In genomic region chr2:106868199-106868598, GRCh38 we compare ENCODE assay signal across 10 cellular contexts. TPM values are rescaled to one million over a fixed set of nuclear protein-coding genes. Genes with fewer than 3 reads are reported as not detected.
DNase-seq lines count a peak whose midpoint lies in the region; ATAC-seq and TF ChIP-seq lines count a peak whose summit lies in the region.
"Had no signal": no experiment of that assay in that cellular context is flagged by ENCODE, and none has a peak within 500 bp of the region (broad histone marks: within the 10 kb centered on the region; RNA-seq: fewer than 3 reads in every experiment).

No MANE protein-coding gene starts in this region.

- peak; percentile 48 for TF ChIP-seq CTCF in glutamatergic neuron (IDR thresholded peaks at IDR 0.05; ENCODE audit: partially characterized antibody, unreplicated experiment)
- peak; percentile 75 for TF ChIP-seq CTCF in type B pancreatic cell (conservative IDR thresholded peaks at IDR 0.05)

- peak overlapping the region; percentile 5 for H3K4me3 Mint-ChIP-seq in glutamatergic neuron (ENCODE audit: unreplicated experiment)
- no peak overlapping the region for H3K4me3 Mint-ChIP-seq in type B pancreatic cell

- no peaks in the 10 kb centered on the region for H3K27me3 Mint-ChIP-seq in glutamatergic neuron (ENCODE audit: unreplicated experiment)
- peaks cover 7% of the 10 kb centered on the region for H3K27me3 Mint-ChIP-seq in type B pancreatic cell

- no peak for ATAC-seq in left colon

- peaks cover 13% of the 10 kb centered on the region for H3K4me1 Mint-ChIP-seq in glutamatergic neuron (ENCODE audit: low read depth, unreplicated experiment)
- peaks cover 17% of the 10 kb centered on the region for H3K4me1 Mint-ChIP-seq in type B pancreatic cell (ENCODE audit: unreplicated experiment)

- TF ChIP-seq POLR2A in erythroblast (IDR thresholded peaks at IDR 0.05; ENCODE audit: low read length): no peak

- H3K36me3 Mint-ChIP-seq in glutamatergic neuron (ENCODE audit: unreplicated experiment) (no peaks in the 10 kb centered on the region), type B pancreatic cell (peaks cover 3% of the 10 kb centered on the region)

- DNase-seq in NCI-H748 (lab: John Stamatoyannopoulos, UW; ENCODE audit: unreplicated experiment) (peak; percentile 31), NCI-H748 treated with DMSO at 0.1 percent for 48 hours (lab: John Stamatoyannopoulos, UW) (no peak), RPMI7951 (ENCODE audit: low read depth) (peak; percentile 39), glutamatergic neuron (no peak), type B pancreatic cell (ENCODE audit: extremely low spot score, unreplicated experiment) (no peak), left colon (no peak), dermis blood vessel endothelial cell (no peak), erythroblast (lab: John Stamatoyannopoulos, UW) (no peak)
- DNase-seq: central memory CD4-positive, alpha-beta T cell; SHP77 treated with DMSO at 0.1 percent for 48 hours had no signal

- H3K9me3 Mint-ChIP-seq in glutamatergic neuron (ENCODE audit: unreplicated experiment): no peaks in the 10 kb centered on the region
- no peaks in the 10 kb centered on the region for H3K9me3 Mint-ChIP-seq in type B pancreatic cell

- H3K27ac Mint-ChIP-seq in glutamatergic neuron (ENCODE audit: unreplicated experiment) (peak overlapping the region; percentile 1), type B pancreatic cell (no peak overlapping the region)

- intact Hi-C loops in left colon (cut with DNase I, micrococcal nuclease): no loop called here

RNA-seq across cellular contexts. Expression of gene ST6GAL2, which starts 17.8 kb away (rescaled TPM):
- 28.6 and 34.7 TPM in 2 replicates for total RNA-seq in RPMI7951 (2014; rRNA removed; shearing (Covaris generic))
- 5.9 TPM for total RNA-seq in glutamatergic neuron (ENCODE audit: unreplicated experiment)
- 1.8 and 18.7 TPM in 2 replicates for total RNA-seq in type B pancreatic cell (ENCODE audit: low replicate concordance)
- total RNA-seq in left colon: 1 to 10 TPM; 1.8 to 2.9 TPM
- 0.28 TPM in 1 of 2 replicates, not detected in the other for total RNA-seq in dermis blood vessel endothelial cell

Comparison
In these comparisons a context has a peak if more than half of its experiments do, and no peak if none do; other contexts are left out.
1. DNase-seq: peak in NCI-H748 (single experiment) and RPMI7951 (single experiment); none in NCI-H748 treated with DMSO at 0.1 percent for 48 hours (single experiment), glutamatergic neuron (single experiment), type B pancreatic cell (single experiment), left colon (0 of 2), dermis blood vessel endothelial cell (single experiment) and erythroblast (0 of 2).